Comparison of ENCODE assay signal across 21 cellular contexts in genomic region chr9:16171851-16172250, GRCh38.
"Had no signal": no experiment of that assay in that cellular context is flagged by ENCODE, and none has a peak within 500 bp of the region (broad histone marks: within the 10 kb centered on the region; RNA-seq: fewer than 3 reads in every experiment).

No MANE protein-coding gene starts in this region.

- H3K9ac ChIP-seq: parathyroid adenoma had no signal

- H3K4me1 ChIP-seq: colonic mucosa, esophagus squamous epithelium, gastrocnemius medialis, left ventricle myocardium inferior, parathyroid adenoma had no signal

- H3K79me2 ChIP-seq: parathyroid adenoma had no signal

- FAIRE-seq: bronchial epithelial cell had no signal

- H3K4me3 ChIP-seq: colonic mucosa, dorsolateral prefrontal cortex, esophagus squamous epithelium, gastrocnemius medialis, left ventricle myocardium inferior had no signal

- H3K36me3 ChIP-seq: colonic mucosa, esophagus squamous epithelium, gastrocnemius medialis, left ventricle myocardium inferior had no signal

- H3K4me3 Mint-ChIP-seq: activated naive CD8-positive, alpha-beta T cell; activated T-cell treated with anti-CD3 and anti-CD28 coated beads, Interleukin-2, amount 50 U/mL, for 24 hours; effector memory CD8-positive, alpha-beta T cell; naive thymus-derived CD4-positive, alpha-beta T cell; WTC11 had no signal

- DNase-seq: activated naive CD4-positive, alpha-beta T cell; activated T-cell treated with anti-CD3 and anti-CD28 coated beads, Interleukin-2, amount 50 U/mL, for 24 hours; amniotic stem cell; colonic mucosa; dorsolateral prefrontal cortex; effector memory CD8-positive, alpha-beta T cell; esophagus squamous epithelium; gastrocnemius medialis; hippocampal formation; kidney glomerular epithelial cell; left ventricle myocardium inferior; naive thymus-derived CD4-positive, alpha-beta T cell; stimulated activated CD4-positive, alpha-beta T cell treated with anti-CD3 and anti-CD28 coated beads, Interleukin-4, amount 100 ng/mL, for 1 hour; stimulated activated naive CD4-positive, alpha-beta T cell treated with Interleukin-2 at 50 U/mL for 16 hours; T-helper 1 cell; T-helper 9 cell had no signal

- H2AFZ ChIP-seq: parathyroid adenoma had no signal

- ATAC-seq: effector memory CD8-positive, alpha-beta T cell; gastrocnemius medialis; naive thymus-derived CD4-positive, alpha-beta T cell; WTC11 had no signal

- H3K27ac Mint-ChIP-seq: activated naive CD8-positive, alpha-beta T cell; activated T-cell treated with anti-CD3 and anti-CD28 coated beads, Interleukin-2, amount 50 U/mL, for 24 hours; activated T-helper 2 cell treated with anti-CD3 and anti-CD28 coated beads, Interferon-gamma antibody, Interleukin-2, Interleukin-4, amounts not matched to agents 10 μg/mL and 5 μg/mL and 100 μg/mL, durations not matched to agents 14 hours and 24 hours and 36 hours; effector memory CD8-positive, alpha-beta T cell; naive thymus-derived CD4-positive, alpha-beta T cell; WTC11 had no signal

- H3K9me3 Mint-ChIP-seq: activated T-cell treated with anti-CD3 and anti-CD28 coated beads, Interleukin-2, amount 50 U/mL, for 24 hours; activated T-helper 2 cell treated with anti-CD3 and anti-CD28 coated beads, Interferon-gamma antibody, Interleukin-2, Interleukin-4, amounts not matched to agents 10 μg/mL and 5 μg/mL and 100 μg/mL, durations not matched to agents 14 hours and 24 hours and 36 hours; WTC11 had no signal

- H3K27me3 Mint-ChIP-seq: activated naive CD8-positive, alpha-beta T cell; activated T-cell treated with anti-CD3 and anti-CD28 coated beads, Interleukin-2, amount 50 U/mL, for 24 hours; effector memory CD8-positive, alpha-beta T cell had no signal

- H3K27ac ChIP-seq: colonic mucosa, dorsolateral prefrontal cortex, esophagus squamous epithelium, gastrocnemius medialis, left ventricle myocardium inferior, parathyroid adenoma had no signal

- H3K27me3 ChIP-seq: colonic mucosa, esophagus squamous epithelium, gastrocnemius medialis had no signal

- H3K4me1 Mint-ChIP-seq: naive thymus-derived CD4-positive, alpha-beta T cell; WTC11 had no signal

- H3K36me3 Mint-ChIP-seq: activated naive CD8-positive, alpha-beta T cell; naive thymus-derived CD4-positive, alpha-beta T cell; WTC11 had no signal

- H3K9me3 ChIP-seq: colonic mucosa, esophagus squamous epithelium, gastrocnemius medialis, left ventricle myocardium inferior had no signal
